In the genomic region with DNA sequence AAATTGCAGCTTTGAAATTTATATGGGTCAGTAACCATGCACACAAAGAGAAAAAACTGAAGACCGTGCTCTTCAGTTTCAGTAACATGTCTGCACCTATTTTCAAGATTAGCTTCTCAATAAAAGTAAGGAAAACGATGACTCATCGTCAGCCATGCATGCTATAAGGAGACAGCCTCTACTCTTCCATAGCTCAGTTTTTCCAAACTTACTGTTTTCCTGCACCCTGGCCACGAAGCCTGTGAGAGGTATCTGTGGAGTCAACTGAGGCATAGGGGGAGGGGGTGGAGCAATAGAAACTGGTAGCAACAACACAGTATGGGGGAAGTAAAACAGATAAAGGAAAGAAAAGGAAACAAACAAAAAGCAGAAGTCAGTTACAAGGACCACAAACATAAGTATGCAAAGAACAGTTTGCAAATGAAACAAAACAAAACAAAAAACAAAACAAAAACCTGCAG, we compare ENCODE assay signal across 2 cellular contexts.
TF ChIP-seq lines count a peak whose summit lies in the region.

No MANE protein-coding gene starts in this region.

TF ChIP-seq in IMR-90, 13 proteins besides CTCF, POLR2A, EP300 and RAD21:
- peak; percentile 65 for TF ChIP-seq NFE2L2 (IDR thresholded peaks at IDR 0.05; ENCODE audit: low read depth, low read length)
- TF ChIP-seq MAFK (IDR thresholded peaks at IDR 0.05; ENCODE audit: low read depth, low read length), result peak; percentile 85
- no peak for TF ChIP-seq SMC3 (IDR thresholded peaks at IDR 0.05; ENCODE audit: low read depth, low read length)
- TF ChIP-seq, protein P1, sequence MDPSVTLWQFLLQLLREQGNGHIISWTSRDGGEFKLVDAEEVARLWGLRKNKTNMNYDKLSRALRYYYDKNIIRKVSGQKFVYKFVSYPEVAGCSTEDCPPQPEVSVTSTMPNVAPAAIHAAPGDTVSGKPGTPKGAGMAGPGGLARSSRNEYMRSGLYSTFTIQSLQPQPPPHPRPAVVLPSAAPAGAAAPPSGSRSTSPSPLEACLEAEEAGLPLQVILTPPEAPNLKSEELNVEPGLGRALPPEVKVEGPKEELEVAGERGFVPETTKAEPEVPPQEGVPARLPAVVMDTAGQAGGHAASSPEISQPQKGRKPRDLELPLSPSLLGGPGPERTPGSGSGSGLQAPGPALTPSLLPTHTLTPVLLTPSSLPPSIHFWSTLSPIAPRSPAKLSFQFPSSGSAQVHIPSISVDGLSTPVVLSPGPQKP (IDR thresholded peaks at IDR 0.05; ENCODE audit: borderline replicate concordance, low read depth, low read length), result no peak
- no peak for TF ChIP-seq MAZ (IDR thresholded peaks at IDR 0.05; ENCODE audit: borderline replicate concordance, low read depth, low read length)
- TF ChIP-seq BHLHE40 (IDR thresholded peaks at IDR 0.05; ENCODE audit: low read depth, low read length), result no peak
- no peak for TF ChIP-seq CEBPB (IDR thresholded peaks at IDR 0.05; ENCODE audit: low read depth, low read length)
- peak; percentile 88 for TF ChIP-seq FOS (IDR thresholded peaks at IDR 0.05; ENCODE audit: low read depth, low read length)

TF ChIP-seq in GM12878, 131 proteins besides CTCF, POLR2A, EP300 and RAD21 (continues in another document):
- TF ChIP-seq, protein P2, sequence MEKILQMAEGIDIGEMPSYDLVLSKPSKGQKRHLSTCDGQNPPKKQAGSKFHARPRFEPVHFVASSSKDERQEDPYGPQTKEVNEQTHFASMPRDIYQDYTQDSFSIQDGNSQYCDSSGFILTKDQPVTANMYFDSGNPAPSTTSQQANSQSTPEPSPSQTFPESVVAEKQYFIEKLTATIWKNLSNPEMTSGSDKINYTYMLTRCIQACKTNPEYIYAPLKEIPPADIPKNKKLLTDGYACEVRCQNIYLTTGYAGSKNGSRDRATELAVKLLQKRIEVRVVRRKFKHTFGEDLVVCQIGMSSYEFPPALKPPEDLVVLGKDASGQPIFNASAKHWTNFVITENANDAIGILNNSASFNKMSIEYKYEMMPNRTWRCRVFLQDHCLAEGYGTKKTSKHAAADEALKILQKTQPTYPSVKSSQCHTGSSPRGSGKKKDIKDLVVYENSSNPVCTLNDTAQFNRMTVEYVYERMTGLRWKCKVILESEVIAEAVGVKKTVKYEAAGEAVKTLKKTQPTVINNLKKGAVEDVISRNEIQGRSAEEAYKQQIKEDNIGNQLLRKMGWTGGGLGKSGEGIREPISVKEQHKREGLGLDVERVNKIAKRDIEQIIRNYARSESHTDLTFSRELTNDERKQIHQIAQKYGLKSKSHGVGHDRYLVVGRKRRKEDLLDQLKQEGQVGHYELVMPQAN (conservative IDR thresholded peaks at IDR 0.05), result no peak
- TF ChIP-seq MXI1 (IDR thresholded peaks at IDR 0.05; ENCODE audit: low read depth, low read length) (no peak), BCL11A (IDR thresholded peaks at IDR 0.05; ENCODE audit: low read depth, low read length) (0 out of 2 replicates have a peak, but pooled peaks have one; percentile 18), RBBP5 (conservative IDR thresholded peaks at IDR 0.05) (no peak), NFIC (IDR thresholded peaks at IDR 0.05; ENCODE audit: low read depth, low read length) (peak; percentile 56), EGR1 (IDR thresholded peaks at IDR 0.05; ENCODE audit: borderline replicate concordance in 1 of 2, low read depth in 2 of 2, low read length in 2 of 2) (no peak), DPF2 (IDR thresholded peaks at IDR 0.05) (0 out of 2 replicates have a peak, but pooled peaks have one; percentile 41), FOXK2 (IDR thresholded peaks at IDR 0.05) (no peak), MEF2B (IDR thresholded peaks at IDR 0.05; ENCODE audit: partially characterized antibody, poor library complexity, severe bottlenecking) (no peak), MEF2A (IDR thresholded peaks at IDR 0.05; ENCODE audit: insufficient read depth, low read depth, low read length) (peak; percentile 50), NR2C1 (IDR thresholded peaks at IDR 0.05) (no peak), SIN3A (IDR thresholded peaks at IDR 0.05; ENCODE audit: low read depth, low read length) (no peak), ZNF207 (IDR thresholded peaks at IDR 0.05; ENCODE audit: borderline replicate concordance) (no peak), NRF1 (conservative IDR thresholded peaks at IDR 0.05; ENCODE audit: low read depth, low read length) (no peak), JUND (IDR thresholded peaks at IDR 0.05; ENCODE audit: low read depth, low read length) (no peak), HDAC6 (IDR thresholded peaks at IDR 0.05; ENCODE audit: unreplicated experiment) (no peak), RUNX3 (IDR thresholded peaks at IDR 0.05; ENCODE audit: low read length) (peak; percentile 60; the same call in 1 of the 2 replicates), SIX5 (IDR thresholded peaks at IDR 0.05; ENCODE audit: low read depth, low read length, severe bottlenecking) (no peak), CBX5 (IDR thresholded peaks at IDR 0.05; ENCODE audit: low read depth) (no peak), RELA (IDR thresholded peaks at IDR 0.05; ENCODE audit: borderline replicate concordance, partially characterized antibody) (no peak), YBX1 (IDR thresholded peaks at IDR 0.05) (no peak), SPI1 (IDR thresholded peaks at IDR 0.05; ENCODE audit: borderline replicate concordance, insufficient read depth, low read depth, low read length) (peak; percentile 91; the same call in 1 of the 2 replicates), ZNF217 (IDR thresholded peaks at IDR 0.05) (no peak), MTA3 (IDR thresholded peaks at IDR 0.05; ENCODE audit: borderline replicate concordance, low read length) (no peak), SMARCA5 (IDR thresholded peaks at IDR 0.05) (0 out of 2 replicates have a peak, but pooled peaks have one; percentile 58), CEBPB (IDR thresholded peaks at IDR 0.05; ENCODE audit: borderline replicate concordance in 1 of 2, low read depth in 2 of 2, low read length in 2 of 2) (no peak), ETV6 (conservative IDR thresholded peaks at IDR 0.05 in 1 of 2, IDR thresholded peaks at IDR 0.05 in 1 of 2; ENCODE audit: borderline replicate concordance in 1 of 2, low read depth in 1 of 2) (peak in 1 of 2 experiments; percentile 71; a peak in 2 of 4 replicates), MYB (IDR thresholded peaks at IDR 0.05; ENCODE audit: borderline replicate concordance, low read depth, low read length) (no peak), PAX8 (IDR thresholded peaks at IDR 0.05) (no peak)
- TF ChIP-seq, protein P3, sequence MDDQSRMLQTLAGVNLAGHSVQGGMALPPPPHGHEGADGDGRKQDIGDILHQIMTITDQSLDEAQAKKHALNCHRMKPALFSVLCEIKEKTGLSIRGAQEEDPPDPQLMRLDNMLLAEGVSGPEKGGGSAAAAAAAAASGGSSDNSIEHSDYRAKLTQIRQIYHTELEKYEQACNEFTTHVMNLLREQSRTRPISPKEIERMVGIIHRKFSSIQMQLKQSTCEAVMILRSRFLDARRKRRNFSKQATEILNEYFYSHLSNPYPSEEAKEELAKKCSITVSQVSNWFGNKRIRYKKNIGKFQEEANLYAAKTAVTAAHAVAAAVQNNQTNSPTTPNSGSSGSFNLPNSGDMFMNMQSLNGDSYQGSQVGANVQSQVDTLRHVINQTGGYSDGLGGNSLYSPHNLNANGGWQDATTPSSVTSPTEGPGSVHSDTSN (IDR thresholded peaks at IDR 0.05; ENCODE audit: insufficient replicate concordance, low read depth, low read length), result no peak
- TF ChIP-seq, protein P4, sequence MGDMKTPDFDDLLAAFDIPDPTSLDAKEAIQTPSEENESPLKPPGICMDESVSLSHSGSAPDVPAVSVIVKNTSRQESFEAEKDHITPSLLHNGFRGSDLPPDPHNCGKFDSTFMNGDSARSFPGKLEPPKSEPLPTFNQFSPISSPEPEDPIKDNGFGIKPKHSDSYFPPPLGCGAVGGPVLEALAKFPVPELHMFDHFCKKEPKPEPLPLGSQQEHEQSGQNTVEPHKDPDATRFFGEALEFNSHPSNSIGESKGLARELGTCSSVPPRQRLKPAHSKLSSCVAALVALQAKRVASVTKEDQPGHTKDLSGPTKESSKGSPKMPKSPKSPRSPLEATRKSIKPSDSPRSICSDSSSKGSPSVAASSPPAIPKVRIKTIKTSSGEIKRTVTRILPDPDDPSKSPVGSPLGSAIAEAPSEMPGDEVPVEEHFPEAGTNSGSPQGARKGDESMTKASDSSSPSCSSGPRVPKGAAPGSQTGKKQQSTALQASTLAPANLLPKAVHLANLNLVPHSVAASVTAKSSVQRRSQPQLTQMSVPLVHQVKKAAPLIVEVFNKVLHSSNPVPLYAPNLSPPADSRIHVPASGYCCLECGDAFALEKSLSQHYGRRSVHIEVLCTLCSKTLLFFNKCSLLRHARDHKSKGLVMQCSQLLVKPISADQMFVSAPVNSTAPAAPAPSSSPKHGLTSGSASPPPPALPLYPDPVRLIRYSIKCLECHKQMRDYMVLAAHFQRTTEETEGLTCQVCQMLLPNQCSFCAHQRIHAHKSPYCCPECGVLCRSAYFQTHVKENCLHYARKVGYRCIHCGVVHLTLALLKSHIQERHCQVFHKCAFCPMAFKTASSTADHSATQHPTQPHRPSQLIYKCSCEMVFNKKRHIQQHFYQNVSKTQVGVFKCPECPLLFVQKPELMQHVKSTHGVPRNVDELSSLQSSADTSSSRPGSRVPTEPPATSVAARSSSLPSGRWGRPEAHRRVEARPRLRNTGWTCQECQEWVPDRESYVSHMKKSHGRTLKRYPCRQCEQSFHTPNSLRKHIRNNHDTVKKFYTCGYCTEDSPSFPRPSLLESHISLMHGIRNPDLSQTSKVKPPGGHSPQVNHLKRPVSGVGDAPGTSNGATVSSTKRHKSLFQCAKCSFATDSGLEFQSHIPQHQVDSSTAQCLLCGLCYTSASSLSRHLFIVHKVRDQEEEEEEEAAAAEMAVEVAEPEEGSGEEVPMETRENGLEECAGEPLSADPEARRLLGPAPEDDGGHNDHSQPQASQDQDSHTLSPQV (IDR thresholded peaks at IDR 0.05), result no peak
- TF ChIP-seq, protein P5, sequence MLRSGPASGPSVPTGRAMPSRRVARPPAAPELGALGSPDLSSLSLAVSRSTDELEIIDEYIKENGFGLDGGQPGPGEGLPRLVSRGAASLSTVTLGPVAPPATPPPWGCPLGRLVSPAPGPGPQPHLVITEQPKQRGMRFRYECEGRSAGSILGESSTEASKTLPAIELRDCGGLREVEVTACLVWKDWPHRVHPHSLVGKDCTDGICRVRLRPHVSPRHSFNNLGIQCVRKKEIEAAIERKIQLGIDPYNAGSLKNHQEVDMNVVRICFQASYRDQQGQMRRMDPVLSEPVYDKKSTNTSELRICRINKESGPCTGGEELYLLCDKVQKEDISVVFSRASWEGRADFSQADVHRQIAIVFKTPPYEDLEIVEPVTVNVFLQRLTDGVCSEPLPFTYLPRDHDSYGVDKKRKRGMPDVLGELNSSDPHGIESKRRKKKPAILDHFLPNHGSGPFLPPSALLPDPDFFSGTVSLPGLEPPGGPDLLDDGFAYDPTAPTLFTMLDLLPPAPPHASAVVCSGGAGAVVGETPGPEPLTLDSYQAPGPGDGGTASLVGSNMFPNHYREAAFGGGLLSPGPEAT (IDR thresholded peaks at IDR 0.05; ENCODE audit: low read depth), result peak; percentile 56; the same call in 1 of the 2 replicates
- TF ChIP-seq, protein P6, sequence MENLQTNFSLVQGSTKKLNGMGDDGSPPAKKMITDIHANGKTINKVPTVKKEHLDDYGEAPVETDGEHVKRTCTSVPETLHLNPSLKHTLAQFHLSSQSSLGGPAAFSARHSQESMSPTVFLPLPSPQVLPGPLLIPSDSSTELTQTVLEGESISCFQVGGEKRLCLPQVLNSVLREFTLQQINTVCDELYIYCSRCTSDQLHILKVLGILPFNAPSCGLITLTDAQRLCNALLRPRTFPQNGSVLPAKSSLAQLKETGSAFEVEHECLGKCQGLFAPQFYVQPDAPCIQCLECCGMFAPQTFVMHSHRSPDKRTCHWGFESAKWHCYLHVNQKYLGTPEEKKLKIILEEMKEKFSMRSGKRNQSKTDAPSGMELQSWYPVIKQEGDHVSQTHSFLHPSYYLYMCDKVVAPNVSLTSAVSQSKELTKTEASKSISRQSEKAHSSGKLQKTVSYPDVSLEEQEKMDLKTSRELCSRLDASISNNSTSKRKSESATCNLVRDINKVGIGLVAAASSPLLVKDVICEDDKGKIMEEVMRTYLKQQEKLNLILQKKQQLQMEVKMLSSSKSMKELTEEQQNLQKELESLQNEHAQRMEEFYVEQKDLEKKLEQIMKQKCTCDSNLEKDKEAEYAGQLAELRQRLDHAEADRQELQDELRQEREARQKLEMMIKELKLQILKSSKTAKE (IDR thresholded peaks at IDR 0.05; ENCODE audit: low read depth, poor library complexity, severe bottlenecking), result peak; percentile 59
- TF ChIP-seq, protein P7, sequence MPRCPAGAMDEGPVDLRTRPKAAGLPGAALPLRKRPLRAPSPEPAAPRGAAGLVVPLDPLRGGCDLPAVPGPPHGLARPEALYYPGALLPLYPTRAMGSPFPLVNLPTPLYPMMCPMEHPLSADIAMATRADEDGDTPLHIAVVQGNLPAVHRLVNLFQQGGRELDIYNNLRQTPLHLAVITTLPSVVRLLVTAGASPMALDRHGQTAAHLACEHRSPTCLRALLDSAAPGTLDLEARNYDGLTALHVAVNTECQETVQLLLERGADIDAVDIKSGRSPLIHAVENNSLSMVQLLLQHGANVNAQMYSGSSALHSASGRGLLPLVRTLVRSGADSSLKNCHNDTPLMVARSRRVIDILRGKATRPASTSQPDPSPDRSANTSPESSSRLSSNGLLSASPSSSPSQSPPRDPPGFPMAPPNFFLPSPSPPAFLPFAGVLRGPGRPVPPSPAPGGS (IDR thresholded peaks at IDR 0.05; ENCODE audit: borderline replicate concordance, insufficient read depth, low read depth, low read length, poor library complexity, severe bottlenecking), result no peak
- TF ChIP-seq, protein P8, sequence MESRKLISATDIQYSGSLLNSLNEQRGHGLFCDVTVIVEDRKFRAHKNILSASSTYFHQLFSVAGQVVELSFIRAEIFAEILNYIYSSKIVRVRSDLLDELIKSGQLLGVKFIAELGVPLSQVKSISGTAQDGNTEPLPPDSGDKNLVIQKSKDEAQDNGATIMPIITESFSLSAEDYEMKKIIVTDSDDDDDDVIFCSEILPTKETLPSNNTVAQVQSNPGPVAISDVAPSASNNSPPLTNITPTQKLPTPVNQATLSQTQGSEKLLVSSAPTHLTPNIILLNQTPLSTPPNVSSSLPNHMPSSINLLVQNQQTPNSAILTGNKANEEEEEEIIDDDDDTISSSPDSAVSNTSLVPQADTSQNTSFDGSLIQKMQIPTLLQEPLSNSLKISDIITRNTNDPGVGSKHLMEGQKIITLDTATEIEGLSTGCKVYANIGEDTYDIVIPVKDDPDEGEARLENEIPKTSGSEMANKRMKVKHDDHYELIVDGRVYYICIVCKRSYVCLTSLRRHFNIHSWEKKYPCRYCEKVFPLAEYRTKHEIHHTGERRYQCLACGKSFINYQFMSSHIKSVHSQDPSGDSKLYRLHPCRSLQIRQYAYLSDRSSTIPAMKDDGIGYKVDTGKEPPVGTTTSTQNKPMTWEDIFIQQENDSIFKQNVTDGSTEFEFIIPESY (IDR thresholded peaks at IDR 0.05), result no peak
- TF ChIP-seq, protein P9, sequence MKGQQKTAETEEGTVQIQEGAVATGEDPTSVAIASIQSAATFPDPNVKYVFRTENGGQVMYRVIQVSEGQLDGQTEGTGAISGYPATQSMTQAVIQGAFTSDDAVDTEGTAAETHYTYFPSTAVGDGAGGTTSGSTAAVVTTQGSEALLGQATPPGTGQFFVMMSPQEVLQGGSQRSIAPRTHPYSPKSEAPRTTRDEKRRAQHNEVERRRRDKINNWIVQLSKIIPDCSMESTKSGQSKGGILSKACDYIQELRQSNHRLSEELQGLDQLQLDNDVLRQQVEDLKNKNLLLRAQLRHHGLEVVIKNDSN (IDR thresholded peaks at IDR 0.05; ENCODE audit: borderline replicate concordance, extremely low read length, insufficient read depth, low read depth, low read length), result no peak
- TF ChIP-seq, protein P10, sequence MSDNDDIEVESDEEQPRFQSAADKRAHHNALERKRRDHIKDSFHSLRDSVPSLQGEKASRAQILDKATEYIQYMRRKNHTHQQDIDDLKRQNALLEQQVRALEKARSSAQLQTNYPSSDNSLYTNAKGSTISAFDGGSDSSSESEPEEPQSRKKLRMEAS (IDR thresholded peaks at IDR 0.05; ENCODE audit: low read depth, low read length), result no peak
